9 cellular contexts compared by ENCODE assay signal in genomic region chr12:12927211-12928079, GRCh38. TPM values are rescaled to one million over a fixed set of nuclear protein-coding genes. Genes with fewer than 3 reads are reported as not detected.
DNase-seq lines count a peak whose midpoint lies in the region; ATAC-seq and TF ChIP-seq lines count a peak whose summit lies in the region.
"Had no signal": no experiment of that assay in that cellular context is flagged by ENCODE, and none has a peak within 500 bp of the region (broad histone marks: within the 10 kb centered on the region; RNA-seq: fewer than 3 reads in every experiment).

No MANE protein-coding gene starts in this region.

- no peaks in the 10 kb centered on the region for H3K27me3 ChIP-seq in CD8-positive, alpha-beta memory T cell (ENCODE audit: insufficient read depth, low read length, poor library complexity, severe bottlenecking)
- H3K27me3 ChIP-seq in fibroblast of lung (ENCODE audit: control insufficient read depth, insufficient read depth, low read length) (no peaks in the 10 kb centered on the region), parathyroid adenoma (ENCODE audit: control insufficient read depth, insufficient read depth, low read length) (no peaks in the 10 kb centered on the region)

- H3K27ac ChIP-seq in CD8-positive, alpha-beta memory T cell (ENCODE audit: low read depth, low read length), result peak overlapping the region; percentile 38
- H3K27ac ChIP-seq in fibroblast of lung (ENCODE audit: insufficient read depth, low read length) (peak overlapping the region; percentile 16), parathyroid adenoma (peak overlapping the region; percentile 77)

- no peak overlapping the region for H3K9ac ChIP-seq in fibroblast of lung (ENCODE audit: insufficient read depth, low read length)
- peak overlapping the region; percentile 31 for H3K9ac ChIP-seq in parathyroid adenoma

- H3K36me3 ChIP-seq in CD8-positive, alpha-beta memory T cell (ENCODE audit: insufficient read depth, low read length), result no peaks in the 10 kb centered on the region
- H3K36me3 ChIP-seq in fibroblast of lung (ENCODE audit: control insufficient read depth, insufficient read depth, low read length), result no peaks in the 10 kb centered on the region
- H3K36me3 ChIP-seq in parathyroid adenoma (ENCODE audit: control insufficient read depth, insufficient read depth, low read length), result no peaks in the 10 kb centered on the region

- peak; percentile 8 to 81 (median 51) for DNase-seq in CD8-positive, alpha-beta memory T cell
- DNase-seq in NCI-H146 treated with DMSO at 0.1 percent for 48 hours (lab: John Stamatoyannopoulos, UW; ENCODE audit: unreplicated experiment) (peak; percentile 79), fibroblast of lung (ENCODE audit: low read depth in 2 of 2) (peak; percentile 31 to 82), GF-D8 (lab: John Stamatoyannopoulos, UW) (no peak), SKM-1 treated with dmso at 0.1 percent for 144 hours (lab: John Stamatoyannopoulos, UW; ENCODE audit: unreplicated experiment) (no peak)
- peak; percentile 47 for DNase-seq in activated T-cell treated with anti-CD3 and anti-CD28 coated beads, Interleukin-2, amount 50 U/mL, for 24 hours

- TF ChIP-seq CTCF in fibroblast of lung (conservative IDR thresholded peaks at IDR 0.05 in 1 of 2, IDR thresholded peaks at IDR 0.05 in 1 of 2; ENCODE audit: low read depth in 1 of 2, low read length in 2 of 2) (no peak), parathyroid adenoma (IDR thresholded peaks at IDR 0.05) (no peak)

- no peaks in the 10 kb centered on the region for H4K20me1 ChIP-seq in fibroblast of lung (ENCODE audit: control insufficient read depth, extremely low read depth, insufficient read depth, low read length)

- peaks cover 0 to 1% (median 0%) of the 10 kb centered on the region in 3 donors for H3K36me3 Mint-ChIP-seq in CD8-positive, alpha-beta memory T cell
- no peaks in the 10 kb centered on the region for H3K36me3 Mint-ChIP-seq in activated T-cell treated with anti-CD3 and anti-CD28 coated beads, Interleukin-2, amount 50 U/mL, for 24 hours (ENCODE audit: low read depth)

- H2AFZ ChIP-seq in fibroblast of lung (ENCODE audit: low read length), result peak overlapping the region; percentile 65
- H2AFZ ChIP-seq in parathyroid adenoma, result peak overlapping the region; percentile 92

- H3K4me3 Mint-ChIP-seq in CD8-positive, alpha-beta memory T cell, result peak overlapping the region in 4 of 7 donors; percentile 48 to 74 (median 71)
- H3K4me3 Mint-ChIP-seq in activated T-cell treated with anti-CD3 and anti-CD28 coated beads, Interleukin-2, amount 50 U/mL, for 24 hours, result peak overlapping the region; percentile 58

- H3K9me3 ChIP-seq in CD8-positive, alpha-beta memory T cell (ENCODE audit: low read length), result no peaks in the 10 kb centered on the region
- H3K9me3 ChIP-seq in fibroblast of lung (ENCODE audit: control insufficient read depth, insufficient read depth, low read depth, low read length), result no peaks in the 10 kb centered on the region
- H3K9me3 ChIP-seq in parathyroid adenoma (ENCODE audit: control insufficient read depth, low read length), result no peaks in the 10 kb centered on the region

- H3K4me1 ChIP-seq in CD8-positive, alpha-beta memory T cell (ENCODE audit: insufficient read depth, low read length), result no peaks in the 10 kb centered on the region
- H3K4me1 ChIP-seq in fibroblast of lung (ENCODE audit: control insufficient read depth, extremely low read depth, insufficient read depth, low read length), result peaks cover 3% of the 10 kb centered on the region
- peaks cover 3% of the 10 kb centered on the region for H3K4me1 ChIP-seq in parathyroid adenoma

- no peak overlapping the region for H3K4me2 ChIP-seq in fibroblast of lung (ENCODE audit: extremely low read depth, insufficient read depth, low read length)
- H3K4me2 ChIP-seq in parathyroid adenoma (ENCODE audit: low read length), result peak overlapping the region; percentile 88

- peaks cover 0 to 5% (median 0%) of the 10 kb centered on the region in 3 donors for H3K4me1 Mint-ChIP-seq in CD8-positive, alpha-beta memory T cell
- no peaks in the 10 kb centered on the region for H3K4me1 Mint-ChIP-seq in activated T-cell treated with anti-CD3 and anti-CD28 coated beads, Interleukin-2, amount 50 U/mL, for 24 hours (ENCODE audit: low read depth)

- POLR2A ChIA-PET in CD8-positive, alpha-beta memory T cell (lab: Charles Lee), result no interaction called here

- no peaks in the 10 kb centered on the region for H3K79me2 ChIP-seq in fibroblast of lung (ENCODE audit: control insufficient read depth, insufficient read depth, low read length)
- H3K79me2 ChIP-seq in parathyroid adenoma, result no peaks in the 10 kb centered on the region

- H3K27ac Mint-ChIP-seq in CD8-positive, alpha-beta memory T cell, result peak overlapping the region in 2 of 8 donors; percentile 27 to 66
- H3K27ac Mint-ChIP-seq in activated T-cell treated with anti-CD3 and anti-CD28 coated beads, Interleukin-2, amount 50 U/mL, for 24 hours, result no peak overlapping the region

- H3K27me3 Mint-ChIP-seq in CD8-positive, alpha-beta memory T cell, result peaks cover 0 to 15% of the 10 kb centered on the region in 2 donors
- peaks cover 2% of the 10 kb centered on the region for H3K27me3 Mint-ChIP-seq in activated T-cell treated with anti-CD3 and anti-CD28 coated beads, Interleukin-2, amount 50 U/mL, for 24 hours

- H3K4me3 ChIP-seq in CD8-positive, alpha-beta memory T cell (ENCODE audit: low read length), result no peak overlapping the region
- H3K4me3 ChIP-seq in fibroblast of lung (replicated peaks in 1 of 4; ENCODE audit: control extremely low read depth in 1 of 4, insufficient read depth in 1 of 4, low read depth in 3 of 4, low read length in 4 of 4) (peak overlapping the region in 3 of 4 experiments; percentile 3 to 76 (median 39)), parathyroid adenoma (ENCODE audit: low read depth, low read length) (peak overlapping the region; percentile 83)

- no peak for ATAC-seq in GM21515 (IDR thresholded peaks at IDR 0.05; ENCODE audit: unreplicated experiment)

- CTCF ChIA-PET in CD8-positive, alpha-beta memory T cell (lab: Charles Lee), result interaction anchor here (1.2 kb wide), 1 partner anchor 12 kb away, joined by 5 read pairs; no protein-coding TSS in a partner anchor

- H3K9me3 Mint-ChIP-seq in CD8-positive, alpha-beta memory T cell, result peaks cover 0 to 2% (median 0%) of the 10 kb centered on the region in 5 donors
- no peaks in the 10 kb centered on the region for H3K9me3 Mint-ChIP-seq in activated T-cell treated with anti-CD3 and anti-CD28 coated beads, Interleukin-2, amount 50 U/mL, for 24 hours

RNA-seq across cellular contexts. Expression of gene GPRC5D, which starts 24.5 kb away (rescaled TPM):
- total RNA-seq in CD8-positive, alpha-beta memory T cell, result not detected
- 0.35 TPM for polyA plus RNA-seq in CD8-positive, alpha-beta memory T cell
- not detected in 2 replicates for total RNA-seq in fibroblast of lung
- polyA plus RNA-seq in fibroblast of lung, result 0.08 and 0.35 TPM in 2 replicates
- 0.38 TPM in 1 of 2 replicates, not detected in the other for polyA plus RNA-seq in fibroblast of lung (2012)
- polyA minus RNA-seq in fibroblast of lung (ENCODE audit: low replicate concordance), result 3.2 and 3.5 TPM in 2 replicates
- total RNA-seq: temporal lobe had no signal

RNA-seq across cellular contexts. Expression of gene GPRC5A, which starts 36.1 kb away (rescaled TPM):
- not detected for total RNA-seq in CD8-positive, alpha-beta memory T cell
- not detected for polyA plus RNA-seq in CD8-positive, alpha-beta memory T cell
- 2.3 and 4.8 TPM in 2 replicates for total RNA-seq in fibroblast of lung
- 46.8 and 83.8 TPM in 2 replicates for polyA plus RNA-seq in fibroblast of lung
- 19.1 and 34.8 TPM in 2 replicates for polyA plus RNA-seq in fibroblast of lung (2012)
- polyA minus RNA-seq in fibroblast of lung (ENCODE audit: low replicate concordance), result 139 and 200 TPM in 2 replicates

Comparison
In these comparisons a context has a peak if more than half of its experiments do, and no peak if none do; other contexts are left out.
1. DNase-seq: peak in CD8-positive, alpha-beta memory T cell (5 of 5), NCI-H146 treated with DMSO at 0.1 percent for 48 hours (single experiment), activated T-cell treated with anti-CD3 and anti-CD28 coated beads, Interleukin-2, amount 50 U/mL, for 24 hours (single experiment) and fibroblast of lung (2 of 2); none in GF-D8 (single experiment) and SKM-1 treated with dmso at 0.1 percent for 144 hours (single experiment).
2. H3K27ac ChIP-seq: peak in every context shown above with its lines; median percentile 77 in parathyroid adenoma; 38 in CD8-positive, alpha-beta memory T cell; 16 in fibroblast of lung.